8 cellular contexts compared by ENCODE assay signal in the genomic region with DNA sequence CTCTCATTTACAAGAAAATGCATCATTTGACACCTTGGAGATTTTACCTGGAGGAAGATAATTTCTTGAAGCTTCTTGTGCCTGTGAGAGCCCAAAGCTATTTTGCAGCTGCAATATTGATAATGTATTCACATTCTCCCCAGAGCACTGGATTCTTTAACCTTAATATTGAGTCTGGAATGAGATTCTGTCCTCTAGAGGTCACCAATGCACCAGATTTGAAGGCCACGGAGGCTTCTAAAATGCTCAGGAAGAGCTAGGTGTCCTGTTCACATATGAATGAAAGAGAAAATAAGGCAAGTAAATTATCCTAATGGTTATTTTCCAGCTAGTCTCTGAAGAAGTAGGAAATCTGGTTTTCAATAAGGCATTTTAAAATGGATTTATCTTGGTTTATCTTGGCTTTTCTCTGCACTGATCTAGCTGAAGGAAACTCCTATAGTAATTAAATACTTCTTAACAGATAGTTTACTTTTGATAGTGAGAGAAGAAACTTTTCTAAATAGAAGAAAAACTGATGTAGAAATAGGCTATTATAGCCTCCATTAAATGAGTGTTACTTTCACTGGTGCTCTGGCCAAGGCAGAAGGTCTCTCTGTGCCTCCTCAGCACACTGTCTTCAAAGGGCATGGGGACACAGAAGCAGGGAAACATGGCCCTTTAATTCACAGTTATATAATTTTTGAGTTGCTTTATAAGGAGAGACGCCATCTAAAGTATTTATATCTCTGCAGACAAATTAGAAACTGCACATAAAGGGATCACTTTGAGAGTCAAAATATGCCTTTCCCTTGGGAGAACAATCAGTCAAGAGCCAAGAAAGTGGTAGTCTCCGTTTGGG.
A peak's percentile ranks its signal among the peaks of the same experiment; 100 is the strongest.
DNase-seq lines count a peak whose midpoint lies in the region; ATAC-seq and TF ChIP-seq lines count a peak whose summit lies in the region.

No MANE protein-coding gene starts in this region.

- H3K36me3 ChIP-seq in SK-N-MC (ENCODE audit: insufficient read depth, low read length) (no peaks in the 10 kb centered on the region), esophagus muscularis mucosa (no peaks in the 10 kb centered on the region)

- WGBS in esophagus muscularis mucosa, result 40% methylated on average over 3 of the region's 3 CpGs

- H3K9ac ChIP-seq in SK-N-MC (ENCODE audit: insufficient read length), result no peak overlapping the region

- no peak for TF ChIP-seq EP300 in esophagus muscularis mucosa (IDR thresholded peaks at IDR 0.05)

- peaks cover 11 to 14% (median 11%) of the 10 kb centered on the region in 4 donors for H3K4me1 ChIP-seq in esophagus muscularis mucosa

- H3K9me3 ChIP-seq in SK-N-MC (ENCODE audit: low read depth, low read length) (no peaks in the 10 kb centered on the region), esophagus muscularis mucosa (no peaks in the 10 kb centered on the region)

- peak; percentile 51 for ATAC-seq in GM18858 (IDR thresholded peaks at IDR 0.05; ENCODE audit: unreplicated experiment)

- H3K27me3 ChIP-seq in esophagus muscularis mucosa, result no peaks in the 10 kb centered on the region

- intact Hi-C loops in esophagus muscularis mucosa (cut with DNase I), result loop anchor here (1.0 to 5.0 kb wide), 2 partner anchors 482 to 682 kb away; no protein-coding TSS in a partner anchor

- peak; percentile 59 to 64 (median 60) for TF ChIP-seq CTCF in esophagus muscularis mucosa (IDR thresholded peaks at IDR 0.05)

- H3K4me3 ChIP-seq in SK-N-MC (no peak overlapping the region), esophagus muscularis mucosa (no peak overlapping the region)

- H3K27ac ChIP-seq in SK-N-MC (no peak overlapping the region), esophagus muscularis mucosa (replicated peaks in 1 of 4) (peak overlapping the region in 2 of 4 donors; percentile 10 to 22)

- TF ChIP-seq POLR2A in esophagus muscularis mucosa (IDR thresholded peaks at IDR 0.05; ENCODE audit: low read depth), result no peak

- DNase-seq in COLO668 (lab: John Stamatoyannopoulos, UW; ENCODE audit: unreplicated experiment), result peak; percentile 4
- DNase-seq in LHCN-M2 (ENCODE audit: low read depth), result peak; percentile 83
- peak; percentile 52 for DNase-seq in SK-N-MC (ENCODE audit: low read depth, low spot score)
- no peak for DNase-seq in esophagus muscularis mucosa (ENCODE audit: extremely low spot score)
- peak; percentile 40 for DNase-seq in mucosa of gallbladder (ENCODE audit: low spot score)
- DNase-seq in NCI-H2227 (lab: John Stamatoyannopoulos, UW; ENCODE audit: unreplicated experiment), result no peak
- DNase-seq in activated gamma-delta T cell (lab: John Stamatoyannopoulos, UW), result no peak

Comparison
In these comparisons a context has a peak if more than half of its experiments do, and no peak if none do; other contexts are left out.
1. DNase-seq: peak in COLO668 (single experiment), LHCN-M2 (single experiment), SK-N-MC (single experiment) and mucosa of gallbladder (single experiment); none in esophagus muscularis mucosa (single experiment), NCI-H2227 (single experiment) and activated gamma-delta T cell (single experiment).